ENCODE assay signal across 8 cellular contexts in genomic region chr1:235649722-235650163, GRCh38. TPM values are rescaled to one million over a fixed set of nuclear protein-coding genes. Genes with fewer than 3 reads are reported as not detected.
A peak's percentile ranks its signal among the peaks of the same experiment; 100 is the strongest.
DNase-seq lines count a peak whose midpoint lies in the region; ATAC-seq and TF ChIP-seq lines count a peak whose summit lies in the region.

GNG4 (minus strand) TSS chr1:235649784; CDS start chr1:235583838, 65,946 bp downstream.

- peaks cover 2% of the 10 kb centered on the region for H3K36me3 Mint-ChIP-seq in T-helper 2 cell treated with Interferon-gamma antibody and Interleukin-4, amounts not matched to agents 5 μg/mL and 100 μg/mL, for 36 hours (ENCODE audit: low read depth)

- H3K27me3 Mint-ChIP-seq in T-helper 2 cell treated with Interferon-gamma antibody and Interleukin-4, amounts not matched to agents 5 μg/mL and 100 μg/mL, for 36 hours (ENCODE audit: low read depth) = peaks cover 74% of the 10 kb centered on the region

- ATAC-seq in HG03354 (IDR thresholded peaks at IDR 0.05; ENCODE audit: poor library complexity, severe bottlenecking, unreplicated experiment) (peak; percentile 31), GM21526 (IDR thresholded peaks at IDR 0.05; ENCODE audit: low FRiP score, unreplicated experiment) (no peak), HG02970 (IDR thresholded peaks at IDR 0.05; ENCODE audit: low FRiP score, unreplicated experiment) (no peak)

- H3K36me3 ChIP-seq in osteoblast (ENCODE audit: insufficient read depth, low read length) = no peaks in the 10 kb centered on the region

- peaks cover 9% of the 10 kb centered on the region for H3K4me1 Mint-ChIP-seq in T-helper 2 cell treated with Interferon-gamma antibody and Interleukin-4, amounts not matched to agents 5 μg/mL and 100 μg/mL, for 36 hours (ENCODE audit: low read depth)

- H3K4me3 Mint-ChIP-seq in T-helper 2 cell treated with Interferon-gamma antibody and Interleukin-4, amounts not matched to agents 5 μg/mL and 100 μg/mL, for 36 hours = peak within 1 kb of the TSS; percentile 83

- H4K20me1 ChIP-seq in osteoblast (ENCODE audit: insufficient read depth, low read length) = no peaks in the 10 kb centered on the region

- H3K27ac Mint-ChIP-seq in T-helper 2 cell treated with Interferon-gamma antibody and Interleukin-4, amounts not matched to agents 5 μg/mL and 100 μg/mL, for 36 hours = peak within 1 kb of the TSS; percentile 49

- peaks cover 64% of the 10 kb centered on the region for H3K27me3 ChIP-seq in osteoblast (ENCODE audit: insufficient read depth, low read length)

- peaks cover 7% of the 10 kb centered on the region for H3K4me1 ChIP-seq in osteoblast (ENCODE audit: insufficient read depth, low read length)

- H2AFZ ChIP-seq in osteoblast (ENCODE audit: low read length) = peak within 1 kb of the TSS; percentile 10

- no peak within 1 kb of the TSS for H3K27ac ChIP-seq in osteoblast (ENCODE audit: low read depth, low read length)

- H3K4me2 ChIP-seq in osteoblast (ENCODE audit: insufficient read depth, low read length) = peak within 1 kb of the TSS; percentile 79

- no peaks in the 10 kb centered on the region for H3K9me3 Mint-ChIP-seq in T-helper 2 cell treated with Interferon-gamma antibody and Interleukin-4, amounts not matched to agents 5 μg/mL and 100 μg/mL, for 36 hours

- H3K79me2 ChIP-seq in osteoblast (ENCODE audit: insufficient read depth, low read length) = no peaks in the 10 kb centered on the region

- H3K4me3 ChIP-seq in GM12864 (ENCODE audit: low read depth, low read length) (peak within 1 kb of the TSS; percentile 46), epithelial cell of proximal tubule (ENCODE audit: low read depth, low read length) (peak within 1 kb of the TSS; percentile 46), osteoblast (ENCODE audit: insufficient read depth, low read length) (peak within 1 kb of the TSS; percentile 52)

- TF ChIP-seq CTCF in GM12864 (IDR thresholded peaks at IDR 0.05; ENCODE audit: low read depth, low read length, missing control alignments) (no peak), epithelial cell of proximal tubule (conservative IDR thresholded peaks at IDR 0.05; ENCODE audit: low read depth, low read length) (no peak), osteoblast (IDR thresholded peaks at IDR 0.05; ENCODE audit: extremely low read depth, low read depth, low read length) (no peak)

- DNase-seq in GM12864 (ENCODE audit: low read depth) (no peak), epithelial cell of proximal tubule (ENCODE audit: low read depth) (no peak), osteoblast (ENCODE audit: insufficient read length, low spot score, missing footprints) (no peak), NOMO-1 treated with DMSO at 0.1 percent for 48 hours (lab: John Stamatoyannopoulos, UW; ENCODE audit: unreplicated experiment) (no peak)
- peak; percentile 53 for DNase-seq in T-helper 2 cell treated with Interferon-gamma antibody and Interleukin-4, amounts not matched to agents 5 μg/mL and 100 μg/mL, for 36 hours (ENCODE audit: low spot score)

- peaks cover 2% of the 10 kb centered on the region for H3K9me3 ChIP-seq in osteoblast (ENCODE audit: low read depth, low read length)

RNA-seq across cellular contexts. Expression of gene GNG4, which starts in this region (rescaled TPM):
- total RNA-seq in epithelial cell of proximal tubule (0.12 and 0.43 TPM in 2 replicates), osteoblast (under 0.01 and 0.29 TPM in 2 replicates)
